8 cellular contexts compared by ENCODE assay signal in genomic region chr4:40316333-40316781, GRCh38. TPM values are rescaled to one million over a fixed set of nuclear protein-coding genes. Genes with fewer than 3 reads are reported as not detected.
DNase-seq lines count a peak whose midpoint lies in the region; ATAC-seq and TF ChIP-seq lines count a peak whose summit lies in the region.

No MANE protein-coding gene starts in this region.

- 30 to 33% methylated on average over 3 of the region's 3 CpGs for WGBS in body of pancreas, 2 donors
- WGBS in mesodermal cell (ENCODE audit: insufficient coverage in 2 of 2), 2 experiments, result 85 to 87% methylated on average over 3 of the region's 3 CpGs

- H3K9me2 ChIP-seq in Karpas-422 (replicated peaks; ENCODE audit: insufficient read depth, low read length), result no peaks in the 10 kb centered on the region

- no peak for DNase-seq in activated CD4-positive, CD25-positive, alpha-beta regulatory T cell treated with anti-CD3 and anti-CD28 coated beads, Interleukin-2, amount 50 U/mL, for 72 hours
- peak; percentile 74 for DNase-seq in Karpas-422
- DNase-seq in body of pancreas, result peak in 1 of 4 donors; percentile 40
- no peak for DNase-seq in NK-92 (lab: John Stamatoyannopoulos, UW; ENCODE audit: unreplicated experiment)
- no peak for DNase-seq in iPS-NIHi7 (ENCODE audit: extremely low spot score)

- H3K79me2 ChIP-seq in Karpas-422 (ENCODE audit: low read length), result no peaks in the 10 kb centered on the region

- H3K9ac ChIP-seq in Karpas-422 (ENCODE audit: low read length), result peak overlapping the region; percentile 75

- H3K36me3 ChIP-seq in Karpas-422 (ENCODE audit: insufficient read depth, low read length), result no peaks in the 10 kb centered on the region
- no peaks in the 10 kb centered on the region for H3K36me3 ChIP-seq in body of pancreas (replicated peaks in 1 of 2; ENCODE audit: insufficient read depth in 1 of 2, low read depth in 2 of 2)
- H3K36me3 ChIP-seq in mesodermal cell (ENCODE audit: control insufficient read depth, insufficient read depth, low read length), result no peaks in the 10 kb centered on the region

- H3K4me3 ChIP-seq in Karpas-422 (ENCODE audit: low read length) (peak overlapping the region; percentile 65), body of pancreas (no peak overlapping the region), mesodermal cell (ENCODE audit: extremely low read depth, insufficient read depth, low read length, poor library complexity, severe bottlenecking) (no peak overlapping the region)

- TF ChIP-seq CTCF in body of pancreas (IDR thresholded peaks at IDR 0.05), result no peak

- TF ChIP-seq POLR2A in body of pancreas (IDR thresholded peaks at IDR 0.05), result no peak

- peak overlapping the region; percentile 92 for H3K4me2 ChIP-seq in Karpas-422 (ENCODE audit: low read depth, low read length, poor library complexity, severe bottlenecking)

- H3K27ac ChIP-seq in Karpas-422 (ENCODE audit: low read length) (peak overlapping the region; percentile 92), body of pancreas (peak overlapping the region in 3 of 4 donors; percentile 69 to 85 (median 77)), mesodermal cell (ENCODE audit: low read depth, low read length, severe bottlenecking) (peak overlapping the region; percentile 96)

- H3K9me3 ChIP-seq in Karpas-422 (ENCODE audit: low read length) (no peaks in the 10 kb centered on the region), body of pancreas (no peaks in the 10 kb centered on the region), mesodermal cell (ENCODE audit: control insufficient read depth, low read length) (no peaks in the 10 kb centered on the region)

- H2AFZ ChIP-seq in Karpas-422 (ENCODE audit: low read length), result peak overlapping the region; percentile 98

- H3K4me1 ChIP-seq in Karpas-422 (ENCODE audit: low read length), result peaks cover 40% of the 10 kb centered on the region
- peaks cover 15% of the 10 kb centered on the region for H3K4me1 ChIP-seq in body of pancreas
- peaks cover 11% of the 10 kb centered on the region for H3K4me1 ChIP-seq in mesodermal cell (ENCODE audit: control insufficient read depth, insufficient read depth, low read length, poor library complexity, severe bottlenecking)

- H3K27me3 ChIP-seq in Karpas-422 (ENCODE audit: low read length) (no peaks in the 10 kb centered on the region), body of pancreas (no peaks in the 10 kb centered on the region)

- no peaks in the 10 kb centered on the region for H4K20me1 ChIP-seq in Karpas-422 (ENCODE audit: insufficient read depth, low read depth, low read length)

- intact Hi-C loops in body of pancreas (cut with DNase I), result no loop called here

- ATAC-seq in activated CD4-positive, CD25-positive, alpha-beta regulatory T cell treated with anti-CD3 and anti-CD28 coated beads, Interleukin-2, amount 50 U/mL, for 24 hours, result peak; percentile 70 to 75
- ATAC-seq in body of pancreas (peak; percentile 47), HG03025 (IDR thresholded peaks at IDR 0.05; ENCODE audit: low FRiP score, unreplicated experiment) (no peak)

RNA-seq across cellular contexts. Expression of gene CHRNA9, which starts 18.8 kb away (rescaled TPM):
- total RNA-seq in Karpas-422 (2014; rRNA removed; shearing (Covaris generic); ENCODE audit: low replicate concordance), result 0.15 and 0.25 TPM in 2 replicates
- not detected for total RNA-seq in body of pancreas
- polyA plus RNA-seq in mesodermal cell (2013, experiment 1 of 2), result 0.48 TPM
- 1.9 TPM for polyA plus RNA-seq in mesodermal cell (2013, experiment 2 of 2)
